Comparison of ENCODE assay signal across 9 cellular contexts in genomic region chr12:40691913-40692616, GRCh38. TPM values are rescaled to one million over a fixed set of nuclear protein-coding genes. Genes with fewer than 3 reads are reported as not detected.
A peak's percentile ranks its signal among the peaks of the same experiment; 100 is the strongest.
DNase-seq lines count a peak whose midpoint lies in the region; ATAC-seq, FAIRE-seq and TF ChIP-seq lines count a peak whose summit lies in the region.
"Had no signal": no experiment of that assay in that cellular context is flagged by ENCODE, and none has a peak within 500 bp of the region (broad histone marks: within the 10 kb centered on the region; RNA-seq: fewer than 3 reads in every experiment).

TSS of gene CNTN1 (plus strand) at chr12:40692439.

- H3K4me1 Mint-ChIP-seq in CD4-positive, alpha-beta T cell (ENCODE audit: low read depth): no peaks in the 10 kb centered on the region

- H3K27ac Mint-ChIP-seq in CD4-positive, alpha-beta T cell: no peak within 1 kb of the TSS

- TF ChIP-seq CTCF in GM13976 (IDR thresholded peaks at IDR 0.05; ENCODE audit: borderline replicate concordance, control extremely low read depth, extremely low read depth, insufficient read depth, missing control alignments): no peak
- TF ChIP-seq CTCF in CD4-positive, alpha-beta T cell (IDR thresholded peaks at IDR 0.05): no peak

- TF ChIP-seq POLR2A in GM12892 (IDR thresholded peaks at IDR 0.05; ENCODE audit: low read depth, low read length): no peak

- H3K36me3 Mint-ChIP-seq in CD4-positive, alpha-beta T cell (ENCODE audit: low read depth): no peaks in the 10 kb centered on the region

- in situ Hi-C loops in GM13976 (cut with MboI; ENCODE audit: low sequenced_read_pairs, unreplicated experiment): no loop called here

- CTCF ChIA-PET in CD4-positive, alpha-beta T cell (lab: Charles Lee): no interaction called here

- H3K27ac ChIP-seq in CD4-positive, alpha-beta T cell (ENCODE audit: low read depth, low read length): no peak within 1 kb of the TSS

- H3K9me3 Mint-ChIP-seq in CD4-positive, alpha-beta T cell: no peaks in the 10 kb centered on the region

- POLR2A ChIA-PET in CD4-positive, alpha-beta T cell (lab: Charles Lee): no interaction called here

- DNase-seq in GM13976 (ENCODE audit: low spot score) (peak; percentile 68), frontal cortex (ENCODE audit: low spot score in 2 of 2) (peak; percentile 68 to 77), nucleus accumbens (lab: John Stamatoyannopoulos, UW) (peak in 55 of 56 donors; percentile 11 to 92 (median 73)), HTR-8/SVneo (ENCODE audit: insufficient read length, low spot score) (no peak), GM12892 (ENCODE audit: insufficient read length) (no peak)
- DNase-seq in CD4-positive, alpha-beta T cell: no peak

- H3K4me3 Mint-ChIP-seq in CD4-positive, alpha-beta T cell: no peak within 1 kb of the TSS

- peaks cover 33% of the 10 kb centered on the region for H3K27me3 Mint-ChIP-seq in CD4-positive, alpha-beta T cell

- FAIRE-seq in frontal cortex (lab: Jason Lieb, UNC) (no peak), HTR-8/SVneo (lab: Jason Lieb, UNC) (no peak), GM12892 (lab: Jason Lieb, UNC) (no peak)

- peaks cover 18% of the 10 kb centered on the region for H3K27me3 ChIP-seq in CD4-positive, alpha-beta T cell (ENCODE audit: control insufficient read depth, insufficient read depth, low read length)

- H3K9me3 ChIP-seq in CD4-positive, alpha-beta T cell (ENCODE audit: control insufficient read depth, low read length): no peaks in the 10 kb centered on the region

- ATAC-seq in HG03175 (IDR thresholded peaks at IDR 0.05; ENCODE audit: unreplicated experiment) (peak; percentile 45), SK-N-SH treated with all-trans-retinoic acid at 6 μM for 48 hours (peak; percentile 95)
- ATAC-seq in CD4-positive, alpha-beta T cell (ENCODE audit: poor library complexity): no peak

- intact Hi-C loops in CD4-positive, alpha-beta T cell (cut with DNase I, micrococcal nuclease): no loop called here

TF ChIP-seq in SK-N-SH treated with all-trans-retinoic acid at 6 μM for 48 hours, 23 proteins besides CTCF, POLR2A, EP300 and RAD21:
- TF ChIP-seq PPARA (CRISPR knock-in tag; IDR thresholded peaks at IDR 0.05; ENCODE audit: borderline replicate concordance) (no peak), ZNF8 (CRISPR knock-in tag; IDR thresholded peaks at IDR 0.05) (no peak), OSR1 (CRISPR knock-in tag; IDR thresholded peaks at IDR 0.05) (no peak), ISL1 (CRISPR knock-in tag; IDR thresholded peaks at IDR 0.05) (no peak), ZNF70 (CRISPR knock-in tag; IDR thresholded peaks at IDR 0.05) (no peak), BACH2 (CRISPR knock-in tag; IDR thresholded peaks at IDR 0.05; ENCODE audit: borderline replicate concordance) (no peak), PATZ1 (CRISPR knock-in tag; IDR thresholded peaks at IDR 0.05; ENCODE audit: borderline replicate concordance) (no peak), TOX (CRISPR knock-in tag; IDR thresholded peaks at IDR 0.05; ENCODE audit: borderline replicate concordance) (no peak), CSRNP3 (CRISPR knock-in tag; IDR thresholded peaks at IDR 0.05) (no peak), SNAI2 (CRISPR knock-in tag; IDR thresholded peaks at IDR 0.05) (no peak), TSHZ2 (CRISPR knock-in tag; IDR thresholded peaks at IDR 0.05) (no peak)
- TF ChIP-seq, protein P1, sequence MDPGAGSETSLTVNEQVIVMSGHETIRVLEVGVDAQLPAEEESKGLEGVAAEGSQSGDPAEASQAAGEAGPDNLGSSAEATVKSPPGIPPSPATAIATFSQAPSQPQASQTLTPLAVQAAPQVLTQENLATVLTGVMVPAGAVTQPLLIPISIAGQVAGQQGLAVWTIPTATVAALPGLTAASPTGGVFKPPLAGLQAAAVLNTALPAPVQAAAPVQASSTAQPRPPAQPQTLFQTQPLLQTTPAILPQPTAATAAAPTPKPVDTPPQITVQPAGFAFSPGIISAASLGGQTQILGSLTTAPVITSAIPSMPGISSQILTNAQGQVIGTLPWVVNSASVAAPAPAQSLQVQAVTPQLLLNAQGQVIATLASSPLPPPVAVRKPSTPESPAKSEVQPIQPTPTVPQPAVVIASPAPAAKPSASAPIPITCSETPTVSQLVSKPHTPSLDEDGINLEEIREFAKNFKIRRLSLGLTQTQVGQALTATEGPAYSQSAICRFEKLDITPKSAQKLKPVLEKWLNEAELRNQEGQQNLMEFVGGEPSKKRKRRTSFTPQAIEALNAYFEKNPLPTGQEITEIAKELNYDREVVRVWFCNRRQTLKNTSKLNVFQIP (CRISPR knock-in tag; IDR thresholded peaks at IDR 0.05; ENCODE audit: borderline replicate concordance, low read depth): no peak
- TF ChIP-seq, protein P2, sequence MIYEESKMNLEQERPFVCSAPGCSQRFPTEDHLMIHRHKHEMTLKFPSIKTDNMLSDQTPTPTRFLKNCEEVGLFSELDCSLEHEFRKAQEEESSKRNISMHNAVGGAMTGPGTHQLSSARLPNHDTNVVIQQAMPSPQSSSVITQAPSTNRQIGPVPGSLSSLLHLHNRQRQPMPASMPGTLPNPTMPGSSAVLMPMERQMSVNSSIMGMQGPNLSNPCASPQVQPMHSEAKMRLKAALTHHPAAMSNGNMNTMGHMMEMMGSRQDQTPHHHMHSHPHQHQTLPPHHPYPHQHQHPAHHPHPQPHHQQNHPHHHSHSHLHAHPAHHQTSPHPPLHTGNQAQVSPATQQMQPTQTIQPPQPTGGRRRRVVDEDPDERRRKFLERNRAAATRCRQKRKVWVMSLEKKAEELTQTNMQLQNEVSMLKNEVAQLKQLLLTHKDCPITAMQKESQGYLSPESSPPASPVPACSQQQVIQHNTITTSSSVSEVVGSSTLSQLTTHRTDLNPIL (CRISPR knock-in tag; IDR thresholded peaks at IDR 0.05; ENCODE audit: low read depth): no peak

RNA-seq across cellular contexts. Expression of gene CNTN1, which starts in this region (rescaled TPM):
- 543 TPM for total RNA-seq in frontal cortex
- polyA plus RNA-seq in GM12892 (2012; ENCODE audit: missing spikeins): not detected
- total RNA-seq in CD4-positive, alpha-beta T cell: not detected
- total RNA-seq: mononuclear cell had no signal

Comparison
In these comparisons a context has a peak if more than half of its experiments do, and no peak if none do; other contexts are left out.
1. RNA of gene CNTN1 (total RNA-seq): 543 TPM in frontal cortex (single experiment); not detected in CD4-positive, alpha-beta T cell; every median in the first group is over 100 times any median in the second.
2. DNase-seq: peak in GM13976 (single experiment), frontal cortex (2 of 2) and nucleus accumbens (55 of 56); none in HTR-8/SVneo (single experiment), GM12892 (single experiment) and CD4-positive, alpha-beta T cell (0 of 10).